ENCODE assay signal across 16 cellular contexts in the genomic region with DNA sequence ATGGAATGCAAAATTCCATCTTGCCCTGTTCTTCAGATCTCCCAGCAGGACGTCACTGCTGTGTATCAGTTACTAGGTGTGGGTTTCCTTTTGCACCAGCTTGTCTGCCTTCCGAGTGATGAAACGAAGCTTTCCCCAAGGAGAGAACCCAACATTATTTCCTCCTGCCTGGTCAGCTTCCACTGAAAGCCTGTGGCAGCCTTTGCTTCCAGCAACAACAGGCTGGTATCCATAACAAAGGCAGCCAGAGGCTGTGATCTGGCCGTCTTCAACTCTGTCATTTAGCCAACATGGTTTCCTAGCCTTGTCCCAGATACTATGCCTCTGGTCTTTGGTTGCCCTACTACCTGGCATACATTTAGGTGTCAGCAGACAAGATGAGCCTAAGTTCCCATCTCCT.
A peak's percentile ranks its signal among the peaks of the same experiment; 100 is the strongest.
DNase-seq lines count a peak whose midpoint lies in the region; ATAC-seq, FAIRE-seq and TF ChIP-seq lines count a peak whose summit lies in the region.
"Had no signal": no experiment of that assay in that cellular context is flagged by ENCODE, and none has a peak within 500 bp of the region (broad histone marks: within the 10 kb centered on the region; RNA-seq: fewer than 3 reads in every experiment).

No MANE protein-coding gene starts in this region.

- peaks cover 12% of the 10 kb centered on the region for H3K27me3 Mint-ChIP-seq in astrocyte (ENCODE audit: low read depth, unreplicated experiment)
- H3K27me3 Mint-ChIP-seq: CD4-positive, CD25-positive, alpha-beta regulatory T cell had no signal

- no peaks in the 10 kb centered on the region for H3K36me3 Mint-ChIP-seq in astrocyte (ENCODE audit: low read depth, unreplicated experiment)
- H3K36me3 Mint-ChIP-seq: activated naive CD4-positive, alpha-beta T cell treated with anti-CD3 and anti-CD28 coated beads, Interleukin-2, amount 50 U/mL, for 24 hours; CD4-positive, CD25-positive, alpha-beta regulatory T cell had no signal

- ATAC-seq in left cardiac atrium (peak; percentile 15 to 53), GM21423 (IDR thresholded peaks at IDR 0.05; ENCODE audit: unreplicated experiment) (no peak)

- H3K9me3 ChIP-seq in astrocyte (ENCODE audit: insufficient read depth, low read depth, low read length) (no peaks in the 10 kb centered on the region), neural cell (ENCODE audit: low read length) (no peaks in the 10 kb centered on the region)
- H3K9me3 ChIP-seq: testis had no signal

- H3K27ac ChIP-seq in astrocyte (ENCODE audit: low read depth, low read length), result no peak overlapping the region
- no peak overlapping the region for H3K27ac ChIP-seq in neural cell (ENCODE audit: low read length)
- H3K27ac ChIP-seq: testis had no signal

- no peak overlapping the region for H3K4me3 Mint-ChIP-seq in astrocyte (ENCODE audit: unreplicated experiment)
- H3K4me3 Mint-ChIP-seq: activated naive CD4-positive, alpha-beta T cell treated with anti-CD3 and anti-CD28 coated beads, Interleukin-2, amount 50 U/mL, for 24 hours; CD4-positive, CD25-positive, alpha-beta regulatory T cell had no signal

- H3K27me3 ChIP-seq in astrocyte (ENCODE audit: insufficient read depth, low read length) (peaks cover 2% of the 10 kb centered on the region), neural cell (ENCODE audit: insufficient read depth, low read depth, low read length) (no peaks in the 10 kb centered on the region)
- H3K27me3 ChIP-seq: testis had no signal

- H3K4me1 ChIP-seq in astrocyte (ENCODE audit: insufficient read depth, low read length), result no peaks in the 10 kb centered on the region
- H3K4me1 ChIP-seq: testis had no signal

- peak overlapping the region; percentile 24 for H3K27ac Mint-ChIP-seq in astrocyte (ENCODE audit: unreplicated experiment)
- H3K27ac Mint-ChIP-seq: activated naive CD4-positive, alpha-beta T cell treated with anti-CD3 and anti-CD28 coated beads, Interleukin-2, amount 50 U/mL, for 24 hours; CD4-positive, CD25-positive, alpha-beta regulatory T cell had no signal

- no peak for TF ChIP-seq RAD21 in neural cell (conservative IDR thresholded peaks at IDR 0.05)

- no peak for TF ChIP-seq CTCF in astrocyte (IDR thresholded peaks at IDR 0.05; ENCODE audit: insufficient read depth, low read depth, low read length)
- TF ChIP-seq CTCF in neural cell (IDR thresholded peaks at IDR 0.05; ENCODE audit: poor library complexity, severe bottlenecking), result no peak

- no peak overlapping the region for H3K9ac ChIP-seq in astrocyte (ENCODE audit: low read length)
- no peak overlapping the region for H3K9ac ChIP-seq in neural cell (ENCODE audit: low read length)

- H3K36me3 ChIP-seq in astrocyte (ENCODE audit: insufficient read depth, low read length) (no peaks in the 10 kb centered on the region), neural cell (ENCODE audit: insufficient read depth, low read length) (no peaks in the 10 kb centered on the region)

- H3K9me2 ChIP-seq in neural cell (ENCODE audit: insufficient read depth, low read length), result no peaks in the 10 kb centered on the region

- DNase-seq in ELF-1 (ENCODE audit: low read depth, low spot score), result peak; percentile 93
- no peak for DNase-seq in astrocyte (ENCODE audit: low read depth)
- DNase-seq in left cardiac atrium, result peak; percentile 28
- no peak for DNase-seq in NCI-H226
- DNase-seq in activated effector memory CD4-positive, alpha-beta T cell treated with Interleukin-2 at 50 U/mL for 16 hours, result no peak
- DNase-seq in NCI-H1417 treated with DMSO at 0.1 percent for 48 hours (lab: John Stamatoyannopoulos, UW), result no peak
- DNase-seq: activated CD8-positive, alpha-beta memory T cell treated with anti-CD3 and anti-CD28 coated beads, Interleukin-2, amount 50 U/mL, for 4 hours; CD4-positive, CD25-positive, alpha-beta regulatory T cell; central memory CD4-positive, alpha-beta T cell; DMS79 treated with DMSO at 0.1 percent for 48 hours; NCI-H1417; NCI-H524; testis had no signal

- H3K4me1 Mint-ChIP-seq in astrocyte (ENCODE audit: low read depth, unreplicated experiment), result no peaks in the 10 kb centered on the region
- H3K4me1 Mint-ChIP-seq: activated naive CD4-positive, alpha-beta T cell treated with anti-CD3 and anti-CD28 coated beads, Interleukin-2, amount 50 U/mL, for 24 hours; CD4-positive, CD25-positive, alpha-beta regulatory T cell had no signal

- H4K20me1 ChIP-seq in astrocyte (ENCODE audit: insufficient read depth, low read length) (no peaks in the 10 kb centered on the region), neural cell (ENCODE audit: insufficient read depth) (no peaks in the 10 kb centered on the region)

- H3K9me3 Mint-ChIP-seq in astrocyte (ENCODE audit: unreplicated experiment), result no peaks in the 10 kb centered on the region
- H3K9me3 Mint-ChIP-seq: activated naive CD4-positive, alpha-beta T cell treated with anti-CD3 and anti-CD28 coated beads, Interleukin-2, amount 50 U/mL, for 24 hours had no signal

- intact Hi-C loops in left cardiac atrium (cut with DNase I), result no loop called here

- TF ChIP-seq EP300 in neural cell (conservative IDR thresholded peaks at IDR 0.05; ENCODE audit: poor library complexity, severe bottlenecking), result no peak

- H3K79me2 ChIP-seq in astrocyte (ENCODE audit: insufficient read depth, low read length) (no peaks in the 10 kb centered on the region), neural cell (replicated peaks; ENCODE audit: insufficient read depth, low read length) (no peaks in the 10 kb centered on the region)

- H3K4me3 ChIP-seq in astrocyte (ENCODE audit: insufficient read depth, low read depth, low read length) (no peak overlapping the region), neural cell (ENCODE audit: low read length) (no peak overlapping the region)
- H3K4me3 ChIP-seq: testis had no signal

- no peaks in the 10 kb centered on the region for H3F3A ChIP-seq in neural cell (ENCODE audit: insufficient read depth, low read length, poor library complexity, severe bottlenecking)

- no peak overlapping the region for H3K4me2 ChIP-seq in astrocyte (ENCODE audit: low read length)
- no peak overlapping the region for H3K4me2 ChIP-seq in neural cell (ENCODE audit: low read length)

- H2AFZ ChIP-seq in astrocyte (ENCODE audit: low read depth, low read length) (no peak overlapping the region), neural cell (ENCODE audit: low read depth, low read length) (no peak overlapping the region)

- FAIRE-seq in astrocyte (lab: Jason Lieb, UNC), result no peak

TF ChIP-seq in neural cell, 6 proteins besides CTCF, POLR2A, EP300 and RAD21:
- TF ChIP-seq POLR2AphosphoS5 (IDR thresholded peaks at IDR 0.05), result peak; percentile 37
- no peak for TF ChIP-seq EZH2 (IDR thresholded peaks at IDR 0.05; ENCODE audit: borderline replicate concordance, insufficient read depth, low read length, poor library complexity, severe bottlenecking)

Comparison
In these comparisons a context has a peak if more than half of its experiments do, and no peak if none do; other contexts are left out.
1. DNase-seq: peak in ELF-1 (single experiment) and left cardiac atrium (single experiment); none in astrocyte (single experiment), NCI-H226 (single experiment), activated effector memory CD4-positive, alpha-beta T cell treated with Interleukin-2 at 50 U/mL for 16 hours (single experiment) and NCI-H1417 treated with DMSO at 0.1 percent for 48 hours (single experiment).